In genomic region chr1:166153641-166154350, GRCh38 we compare ENCODE assay signal across 27 cellular contexts. TPM values are rescaled to one million over a fixed set of nuclear protein-coding genes. Genes with fewer than 3 reads are reported as not detected.
"Had no signal": no experiment of that assay in that cellular context is flagged by ENCODE, and none has a peak within 500 bp of the region (broad histone marks: within the 10 kb centered on the region; RNA-seq: fewer than 3 reads in every experiment).

No MANE protein-coding gene starts in this region.

- H3K9me3 Mint-ChIP-seq: activated CD4-positive, alpha-beta memory T cell treated with anti-CD3 and anti-CD28 coated beads for 36 hours; activated naive CD4-positive, alpha-beta T cell treated with anti-CD3 and anti-CD28 coated beads, Interleukin-2, amount 50 U/mL, for 24 hours; activated naive CD8-positive, alpha-beta T cell treated with anti-CD3 and anti-CD28 coated beads, Interleukin-2, amount 50 U/mL, for 24 hours; activated T-cell treated with anti-CD3 and anti-CD28 coated beads, Interleukin-2, amount 50 U/mL, for 4 hours; activated T-helper 17 cell treated with anti-CD3 and anti-CD28 coated beads, Interleukin-2, amount 50 U/mL, for 72 hours; stimulated activated naive B cell treated with anti-CD40 and anti-IgM and Interleukin-4, amounts not matched to agents 10 μg/mL and 1 μg/mL and 100 μg/mL, for 72 hours; T-helper 2 cell treated with Interferon-gamma antibody and Interleukin-4, amounts not matched to agents 5 μg/mL and 100 μg/mL, for 36 hours had no signal

- DNase-seq: activated CD4-positive, alpha-beta memory T cell treated with anti-CD3 and anti-CD28 coated beads for 36 hours; activated CD4-positive, alpha-beta T cell treated with anti-CD3 and anti-CD28 coated beads for 48 hours; activated naive CD8-positive, alpha-beta T cell treated with anti-CD3 and anti-CD28 coated beads, Interleukin-2, amount 50 U/mL, for 24 hours; activated T-cell treated with anti-CD3 and anti-CD28 coated beads, Interleukin-2, amount 50 U/mL, for 4 hours; amygdala; caudate nucleus; cortex of kidney; effector memory CD8-positive, alpha-beta T cell; erythroblast; heart left ventricle; hypothalamus; immature natural killer cell; kidney; left colon; lower lobe of right lung; mesenchymal stem cell; naive thymus-derived CD8-positive, alpha-beta T cell; right lobe of liver; stimulated activated CD4-positive, alpha-beta T cell treated with anti-CD3 and anti-CD28 coated beads, Interleukin-4, amount 100 ng/mL, for 1 hour; stimulated activated naive B cell treated with anti-CD40 and anti-IgM and Interleukin-4, amounts not matched to agents 10 μg/mL and 1 μg/mL and 100 μg/mL, for 72 hours; T-helper 1 cell; testis; transverse colon had no signal

- H3K36me3 Mint-ChIP-seq: activated CD4-positive, alpha-beta memory T cell treated with anti-CD3 and anti-CD28 coated beads for 36 hours; activated naive CD4-positive, alpha-beta T cell treated with anti-CD3 and anti-CD28 coated beads, Interleukin-2, amount 50 U/mL, for 24 hours; immature natural killer cell; naive thymus-derived CD8-positive, alpha-beta T cell; stimulated activated naive B cell treated with anti-CD40 and anti-IgM and Interleukin-4, amounts not matched to agents 10 μg/mL and 1 μg/mL and 100 μg/mL, for 72 hours had no signal

- ATAC-seq: activated naive CD8-positive, alpha-beta T cell treated with anti-CD3 and anti-CD28 coated beads, Interleukin-2, amount 50 U/mL, for 24 hours; activated T-cell treated with anti-CD3 and anti-CD28 coated beads, Interleukin-2, amount 50 U/mL, for 4 hours; activated T-helper 17 cell treated with anti-CD3 and anti-CD28 coated beads, Interleukin-2, amount 50 U/mL, for 72 hours; effector memory CD8-positive, alpha-beta T cell; left colon; lower lobe of right lung; naive thymus-derived CD8-positive, alpha-beta T cell; right lobe of liver had no signal

- H3K4me1 Mint-ChIP-seq: activated naive CD4-positive, alpha-beta T cell treated with anti-CD3 and anti-CD28 coated beads, Interleukin-2, amount 50 U/mL, for 24 hours; activated naive CD8-positive, alpha-beta T cell treated with anti-CD3 and anti-CD28 coated beads, Interleukin-2, amount 50 U/mL, for 24 hours; activated T-helper 17 cell treated with anti-CD3 and anti-CD28 coated beads, Interleukin-2, amount 50 U/mL, for 72 hours; immature natural killer cell; naive thymus-derived CD8-positive, alpha-beta T cell; stimulated activated naive B cell treated with anti-CD40 and anti-IgM and Interleukin-4, amounts not matched to agents 10 μg/mL and 1 μg/mL and 100 μg/mL, for 72 hours had no signal

- H3K27me3 Mint-ChIP-seq: activated naive CD8-positive, alpha-beta T cell treated with anti-CD3 and anti-CD28 coated beads, Interleukin-2, amount 50 U/mL, for 24 hours had no signal

- H3K4me3 Mint-ChIP-seq: activated CD4-positive, alpha-beta memory T cell treated with anti-CD3 and anti-CD28 coated beads for 36 hours; activated naive CD4-positive, alpha-beta T cell treated with anti-CD3 and anti-CD28 coated beads, Interleukin-2, amount 50 U/mL, for 24 hours; activated naive CD8-positive, alpha-beta T cell treated with anti-CD3 and anti-CD28 coated beads, Interleukin-2, amount 50 U/mL, for 24 hours; activated T-cell treated with anti-CD3 and anti-CD28 coated beads, Interleukin-2, amount 50 U/mL, for 4 hours; activated T-helper 17 cell treated with anti-CD3 and anti-CD28 coated beads, Interleukin-2, amount 50 U/mL, for 72 hours; effector memory CD8-positive, alpha-beta T cell; immature natural killer cell; naive thymus-derived CD8-positive, alpha-beta T cell; stimulated activated naive B cell treated with anti-CD40 and anti-IgM and Interleukin-4, amounts not matched to agents 10 μg/mL and 1 μg/mL and 100 μg/mL, for 72 hours; T-helper 2 cell treated with Interferon-gamma antibody and Interleukin-4, amounts not matched to agents 5 μg/mL and 100 μg/mL, for 36 hours had no signal

- H3K27ac Mint-ChIP-seq: activated CD4-positive, alpha-beta memory T cell treated with anti-CD3 and anti-CD28 coated beads for 36 hours; activated naive CD4-positive, alpha-beta T cell treated with anti-CD3 and anti-CD28 coated beads, Interleukin-2, amount 50 U/mL, for 24 hours; activated naive CD8-positive, alpha-beta T cell treated with anti-CD3 and anti-CD28 coated beads, Interleukin-2, amount 50 U/mL, for 24 hours; activated T-helper 17 cell treated with anti-CD3 and anti-CD28 coated beads, Interleukin-2, amount 50 U/mL, for 72 hours; effector memory CD8-positive, alpha-beta T cell; immature natural killer cell; stimulated activated naive B cell treated with anti-CD40 and anti-IgM and Interleukin-4, amounts not matched to agents 10 μg/mL and 1 μg/mL and 100 μg/mL, for 72 hours; T-helper 2 cell treated with Interferon-gamma antibody and Interleukin-4, amounts not matched to agents 5 μg/mL and 100 μg/mL, for 36 hours had no signal

RNA-seq across cellular contexts. Expression of gene FAM78B, which starts 13.0 kb away (rescaled TPM):
- total RNA-seq: fibroblast of villous mesenchyme had no signal
